In the genomic region with DNA sequence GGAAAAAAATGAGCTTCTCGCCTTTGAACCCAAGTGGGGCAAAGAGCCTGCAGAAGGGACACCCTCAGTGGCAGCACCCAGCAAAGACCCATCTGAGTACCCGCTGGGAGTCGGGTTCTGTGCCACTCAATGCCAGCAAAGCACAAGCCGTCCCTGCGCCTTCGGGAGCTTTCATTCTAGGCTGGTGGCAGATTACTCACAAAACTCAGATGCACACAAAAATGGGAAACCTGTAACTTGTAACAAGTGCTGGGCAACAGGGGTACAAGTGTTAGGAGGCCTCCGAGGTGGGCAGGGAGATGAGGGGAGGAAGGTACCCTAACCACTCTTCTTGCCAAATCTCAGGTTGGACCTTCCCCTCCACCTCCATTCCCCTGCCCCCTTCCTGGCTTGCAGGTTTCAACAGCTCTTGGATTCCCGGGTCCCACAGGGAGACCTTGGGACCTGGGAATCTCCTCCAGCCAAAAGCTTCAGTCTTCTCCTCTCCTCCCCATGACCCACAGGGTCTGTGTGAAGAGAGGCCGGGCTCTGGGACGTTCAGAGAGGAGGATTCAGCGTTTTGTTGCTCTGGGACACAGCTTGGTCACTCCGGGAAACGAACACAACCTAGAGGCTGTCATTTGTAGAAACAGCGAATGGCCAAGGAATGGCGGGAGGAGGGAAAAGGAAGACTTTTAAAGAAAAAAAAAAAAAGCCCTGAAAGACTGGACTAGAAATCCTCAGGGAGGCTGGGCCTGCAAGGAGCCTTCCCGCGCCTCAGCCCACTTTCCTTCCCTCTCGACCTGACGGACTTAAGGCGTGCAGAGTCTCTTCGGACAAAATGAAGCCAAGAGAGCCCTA, we compare ENCODE assay signal across 8 cellular contexts. TPM values are rescaled to one million over a fixed set of nuclear protein-coding genes. Genes with fewer than 3 reads are reported as not detected.
DNase-seq lines count a peak whose midpoint lies in the region; ATAC-seq and TF ChIP-seq lines count a peak whose summit lies in the region.

No MANE protein-coding gene starts in this region.

- peak; percentile 72 for DNase-seq in DMS53 (lab: John Stamatoyannopoulos, UW)
- no peak for DNase-seq in DMS53 treated with DMSO at 0.1 percent for 48 hours (lab: John Stamatoyannopoulos, UW; ENCODE audit: unreplicated experiment)
- DNase-seq in SJSA1 (ENCODE audit: low read depth in 1 of 2, low spot score in 2 of 2) = no peak
- no peak for DNase-seq in esophagus squamous epithelium (lab: John Stamatoyannopoulos, UW)
- no peak for DNase-seq in medulla oblongata (ENCODE audit: extremely low spot score)
- DNase-seq in stimulated activated CD4-positive, alpha-beta T cell treated with anti-CD3 and anti-CD28 coated beads, Interleukin-15, amount 100 ng/mL, for 24 hours = no peak

- H3K4me1 ChIP-seq in SJSA1 (replicated peaks) (peaks cover 31% of the 10 kb centered on the region), esophagus squamous epithelium (peaks cover 12 to 88% (median 37%) of the 10 kb centered on the region in 3 donors), neuron (ENCODE audit: insufficient read depth, low read length) (peaks cover 24% of the 10 kb centered on the region)

- 16 to 27% methylated on average over 10 to 13 of the region's 21 CpGs for WGBS in esophagus squamous epithelium, 2 donors

- intact Hi-C loops in esophagus squamous epithelium (cut with DNase I) = no loop called here

- no peak for TF ChIP-seq CTCF in esophagus squamous epithelium (IDR thresholded peaks at IDR 0.05)

- H3K4me3 ChIP-seq in SJSA1 (peak overlapping the region; percentile 69), esophagus squamous epithelium (peak overlapping the region; percentile 64 to 93 (median 90)), neuron (ENCODE audit: low read length) (peak overlapping the region; percentile 76)

- no peak overlapping the region; the same call in 1 of the 2 replicates for H3K27ac ChIP-seq in SJSA1
- peak overlapping the region; percentile 82 to 92 (median 86) for H3K27ac ChIP-seq in esophagus squamous epithelium

- H3K36me3 ChIP-seq in SJSA1 = no peaks in the 10 kb centered on the region
- H3K36me3 ChIP-seq in esophagus squamous epithelium = peaks cover 0 to 3% (median 0%) of the 10 kb centered on the region in 3 donors
- no peaks in the 10 kb centered on the region for H3K36me3 ChIP-seq in neuron (ENCODE audit: insufficient read depth, low read length)

- ATAC-seq in GM19035 (IDR thresholded peaks at IDR 0.05; ENCODE audit: unreplicated experiment) = no peak

- H3K27me3 ChIP-seq in SJSA1 (replicated peaks) (no peaks in the 10 kb centered on the region), esophagus squamous epithelium (no peaks in the 10 kb centered on the region), neuron (ENCODE audit: insufficient read depth, low read length) (no peaks in the 10 kb centered on the region)

- H3K9me3 ChIP-seq in SJSA1 (replicated peaks) = no peaks in the 10 kb centered on the region
- no peaks in the 10 kb centered on the region for H3K9me3 ChIP-seq in esophagus squamous epithelium
- H3K9me3 ChIP-seq in neuron (ENCODE audit: low read length) = no peaks in the 10 kb centered on the region

- peak in 1 of 4 donors; percentile 9 for TF ChIP-seq POLR2A in esophagus squamous epithelium (IDR thresholded peaks at IDR 0.05)

- peak overlapping the region; percentile 88 for H2AFZ ChIP-seq in neuron (ENCODE audit: low read depth, low read length)

RNA-seq across cellular contexts. Expression of gene PARD6B, which starts 1.2 kb away (rescaled TPM):
- total RNA-seq in SJSA1 (2014; rRNA removed; shearing (Covaris generic)) = 1.8 and 2.8 TPM in 2 replicates
- total RNA-seq in esophagus squamous epithelium = 1 to 10 TPM; 4.7 to 6.5 (median 5.3) TPM

RNA-seq across cellular contexts. Expression of gene RIPOR3, which starts 38.8 kb away (rescaled TPM):
- 1.3 and 1.8 TPM in 2 replicates for total RNA-seq in SJSA1 (2014; rRNA removed; shearing (Covaris generic))
- 1 to 10 TPM; 1.3 to 9.7 (median 3.3) TPM for total RNA-seq in esophagus squamous epithelium
